17 cellular contexts compared by ENCODE assay signal in the genomic region with DNA sequence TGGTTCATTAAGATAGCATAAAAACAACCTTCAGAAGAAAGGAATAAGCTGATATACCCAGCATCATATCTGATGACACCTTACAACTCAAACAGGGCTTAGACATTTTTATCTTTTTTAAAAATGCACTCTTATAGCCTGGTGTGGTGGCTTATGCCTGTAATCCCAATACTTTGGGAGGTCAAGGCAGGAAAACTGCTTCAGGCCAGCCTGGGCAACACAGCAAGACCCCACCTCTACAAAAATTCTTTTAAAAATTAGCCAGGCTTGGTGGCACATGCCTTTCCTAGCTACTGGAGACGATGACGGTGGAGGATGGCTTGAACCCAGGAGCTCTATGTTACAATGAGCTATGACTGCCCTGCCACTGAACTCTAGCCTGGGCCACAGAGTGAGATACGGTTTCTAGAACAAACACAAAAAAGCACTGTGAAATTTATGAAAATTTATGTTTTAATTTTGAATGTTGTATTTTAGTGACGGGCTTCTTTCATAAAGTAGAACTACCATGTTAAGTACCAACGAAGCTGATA. TPM values are rescaled to one million over a fixed set of nuclear protein-coding genes. Genes with fewer than 3 reads are reported as not detected.
DNase-seq lines count a peak whose midpoint lies in the region; ATAC-seq and TF ChIP-seq lines count a peak whose summit lies in the region.
"Had no signal": no experiment of that assay in that cellular context is flagged by ENCODE, and none has a peak within 500 bp of the region (broad histone marks: within the 10 kb centered on the region; RNA-seq: fewer than 3 reads in every experiment).

No MANE protein-coding gene starts in this region.

- WGBS in suprapubic skin: 71% methylated on average over 5 of the region's 5 CpGs
- WGBS in thyroid gland, 2 donors: 91 to 93% methylated on average over 5 of the region's 5 CpGs
- 84 to 89% methylated on average over 5 of the region's 5 CpGs for WGBS in esophagus squamous epithelium, 2 donors

- TF ChIP-seq CTCF in WTC11 (IDR thresholded peaks at IDR 0.05): no peak
- no peak for TF ChIP-seq CTCF in mesothelial cell of epicardium (IDR thresholded peaks at IDR 0.05; ENCODE audit: unreplicated experiment)
- no peak for TF ChIP-seq CTCF in suprapubic skin (IDR thresholded peaks at IDR 0.05)
- no peak for TF ChIP-seq CTCF in thyroid gland (IDR thresholded peaks at IDR 0.05)
- TF ChIP-seq CTCF in colonic mucosa (IDR thresholded peaks at IDR 0.05): no peak
- no peak for TF ChIP-seq CTCF in esophagus squamous epithelium (IDR thresholded peaks at IDR 0.05)

- CTCF ChIA-PET in WTC11 (lab: Charles Lee): interaction anchor here (2.0 kb wide), 1 partner anchor 20 kb away, joined by 8 read pairs; no protein-coding TSS in a partner anchor

- POLR2A ChIA-PET in WTC11 (lab: Charles Lee): no interaction called here

- H3K9me3 Mint-ChIP-seq in activated naive CD8-positive, alpha-beta T cell (ENCODE audit: low read depth): no peaks in the 10 kb centered on the region
- H3K9me3 Mint-ChIP-seq in activated naive CD8-positive, alpha-beta T cell treated with anti-CD3 and anti-CD28 coated beads for 36 hours: no peaks in the 10 kb centered on the region
- no peaks in the 10 kb centered on the region for H3K9me3 Mint-ChIP-seq in WTC11
- H3K9me3 Mint-ChIP-seq in mesothelial cell of epicardium: no peaks in the 10 kb centered on the region
- H3K9me3 Mint-ChIP-seq: stimulated activated memory B cell treated with anti-CD40 and anti-IgM and Interleukin-4, amounts not matched to agents 10 μg/mL and 1 μg/mL and 100 μg/mL, for 72 hours had no signal

- H3K9ac ChIP-seq in colonic mucosa (ENCODE audit: low read depth in 2 of 2, low read length in 2 of 2): no peak overlapping the region
- H3K9ac ChIP-seq: KMS-11 had no signal

- H3K36me3 Mint-ChIP-seq in activated naive CD8-positive, alpha-beta T cell: peaks cover 8% of the 10 kb centered on the region
- peaks cover 57% of the 10 kb centered on the region for H3K36me3 Mint-ChIP-seq in activated naive CD8-positive, alpha-beta T cell treated with anti-CD3 and anti-CD28 coated beads for 36 hours
- H3K36me3 Mint-ChIP-seq in WTC11 (peaks cover 8% of the 10 kb centered on the region), mesothelial cell of epicardium (peaks cover 3% of the 10 kb centered on the region)

- H3K27me3 ChIP-seq in suprapubic skin (no peaks in the 10 kb centered on the region), thyroid gland (no peaks in the 10 kb centered on the region), colonic mucosa (no peaks in the 10 kb centered on the region), esophagus squamous epithelium (no peaks in the 10 kb centered on the region)
- H3K27me3 ChIP-seq: adrenal gland, foreskin keratinocyte had no signal

- TF ChIP-seq EP300 in suprapubic skin (IDR thresholded peaks at IDR 0.05): no peak

- no peak for DNase-seq in activated naive CD8-positive, alpha-beta T cell treated with anti-CD3 and anti-CD28 coated beads for 36 hours
- DNase-seq in WTC11 (ENCODE audit: low spot score): no peak
- DNase-seq in mesothelial cell of epicardium (ENCODE audit: low spot score in 2 of 2, unreplicated experiment in 2 of 2): no peak
- DNase-seq in suprapubic skin (ENCODE audit: low spot score in 2 of 2): no peak
- DNase-seq in thyroid gland: no peak
- DNase-seq in colonic mucosa: no peak
- no peak for DNase-seq in esophagus squamous epithelium (lab: John Stamatoyannopoulos, UW)
- DNase-seq: activated CD8-positive, alpha-beta memory T cell treated with anti-CD3 and anti-CD28 coated beads, Interleukin-2, amount 50 U/mL, for 48 hours; adrenal gland; foreskin keratinocyte; NCI-H1105 treated with DMSO at 0.1 percent for 48 hours; NCI-H2171 treated with DMSO at 0.1 percent for 48 hours; RPMI8226 had no signal

- H3K27ac ChIP-seq in suprapubic skin (peak overlapping the region; percentile 32), thyroid gland (no peak overlapping the region), colonic mucosa (no peak overlapping the region), esophagus squamous epithelium (peak overlapping the region in 2 of 4 donors; percentile 11 to 23)
- H3K27ac ChIP-seq: foreskin keratinocyte, KMS-11 had no signal

- H3K4me1 Mint-ChIP-seq in activated naive CD8-positive, alpha-beta T cell (ENCODE audit: low read depth): peaks cover 89% of the 10 kb centered on the region
- peaks cover 69% of the 10 kb centered on the region for H3K4me1 Mint-ChIP-seq in activated naive CD8-positive, alpha-beta T cell treated with anti-CD3 and anti-CD28 coated beads for 36 hours
- H3K4me1 Mint-ChIP-seq in WTC11: peaks cover 62% of the 10 kb centered on the region
- peaks cover 66% of the 10 kb centered on the region for H3K4me1 Mint-ChIP-seq in mesothelial cell of epicardium

- H3K9me3 ChIP-seq in suprapubic skin (no peaks in the 10 kb centered on the region), thyroid gland (no peaks in the 10 kb centered on the region), colonic mucosa (no peaks in the 10 kb centered on the region), esophagus squamous epithelium (no peaks in the 10 kb centered on the region)
- H3K9me3 ChIP-seq: adrenal gland had no signal

- H3K4me1 ChIP-seq in suprapubic skin (peaks cover 97% of the 10 kb centered on the region), thyroid gland (peaks cover 49 to 84% of the 10 kb centered on the region in 2 donors), colonic mucosa (peaks cover 19% of the 10 kb centered on the region), esophagus squamous epithelium (peaks cover 24 to 100% (median 68%) of the 10 kb centered on the region in 3 donors)

- peak overlapping the region; percentile 59 for H3K27ac Mint-ChIP-seq in activated naive CD8-positive, alpha-beta T cell
- H3K27ac Mint-ChIP-seq in activated naive CD8-positive, alpha-beta T cell treated with anti-CD3 and anti-CD28 coated beads for 36 hours: no peak overlapping the region
- peak overlapping the region; percentile 30 for H3K27ac Mint-ChIP-seq in WTC11
- H3K27ac Mint-ChIP-seq in mesothelial cell of epicardium: peak overlapping the region; percentile 64

- H3K4me3 Mint-ChIP-seq in activated naive CD8-positive, alpha-beta T cell: no peak overlapping the region
- H3K4me3 Mint-ChIP-seq in activated naive CD8-positive, alpha-beta T cell treated with anti-CD3 and anti-CD28 coated beads for 36 hours: no peak overlapping the region
- H3K4me3 Mint-ChIP-seq in WTC11 (no peak overlapping the region), mesothelial cell of epicardium (no peak overlapping the region)
- H3K4me3 Mint-ChIP-seq: stimulated activated memory B cell treated with anti-CD40 and anti-IgM and Interleukin-4, amounts not matched to agents 10 μg/mL and 1 μg/mL and 100 μg/mL, for 72 hours had no signal

- H3K27me3 Mint-ChIP-seq in activated naive CD8-positive, alpha-beta T cell: no peaks in the 10 kb centered on the region
- no peaks in the 10 kb centered on the region for H3K27me3 Mint-ChIP-seq in activated naive CD8-positive, alpha-beta T cell treated with anti-CD3 and anti-CD28 coated beads for 36 hours
- H3K27me3 Mint-ChIP-seq in WTC11 (ENCODE audit: low read depth): no peaks in the 10 kb centered on the region
- no peaks in the 10 kb centered on the region for H3K27me3 Mint-ChIP-seq in mesothelial cell of epicardium (ENCODE audit: low read depth)
- H3K27me3 Mint-ChIP-seq: stimulated activated memory B cell treated with anti-CD40 and anti-IgM and Interleukin-4, amounts not matched to agents 10 μg/mL and 1 μg/mL and 100 μg/mL, for 72 hours had no signal

- intact Hi-C loops in thyroid gland (cut with DNase I) (no loop called here), colonic mucosa (cut with DNase I) (no loop called here), esophagus squamous epithelium (cut with DNase I) (no loop called here)

- no peak for TF ChIP-seq POLR2A in suprapubic skin (IDR thresholded peaks at IDR 0.05)
- no peak for TF ChIP-seq POLR2A in thyroid gland (IDR thresholded peaks at IDR 0.05)
- TF ChIP-seq POLR2A in esophagus squamous epithelium (IDR thresholded peaks at IDR 0.05): no peak

- no peak overlapping the region for H3K4me3 ChIP-seq in suprapubic skin
- H3K4me3 ChIP-seq in thyroid gland (replicated peaks in 1 of 3): no peak overlapping the region
- H3K4me3 ChIP-seq in colonic mucosa: no peak overlapping the region
- H3K4me3 ChIP-seq in esophagus squamous epithelium: no peak overlapping the region
- H3K4me3 ChIP-seq: adrenal gland, skin epidermis had no signal

- no peaks in the 10 kb centered on the region for H3K36me3 ChIP-seq in suprapubic skin
- H3K36me3 ChIP-seq in thyroid gland: no peaks in the 10 kb centered on the region
- H3K36me3 ChIP-seq in colonic mucosa: no peaks in the 10 kb centered on the region
- peaks cover 0 to 6% (median 0%) of the 10 kb centered on the region in 3 donors for H3K36me3 ChIP-seq in esophagus squamous epithelium
- H3K36me3 ChIP-seq: adrenal gland had no signal

- no peak for ATAC-seq in WTC11
- ATAC-seq: foreskin keratinocyte; stimulated activated memory B cell treated with anti-CD40 and anti-IgM and Interleukin-4, amounts not matched to agents 10 μg/mL and 1 μg/mL and 100 μg/mL, for 72 hours had no signal

TF ChIP-seq in WTC11, 78 proteins besides CTCF, POLR2A, EP300 and RAD21:
- TF ChIP-seq ZNF121 (CRISPR knock-in tag; IDR thresholded peaks at IDR 0.05): peak; percentile 93
- TF ChIP-seq, protein P1, sequence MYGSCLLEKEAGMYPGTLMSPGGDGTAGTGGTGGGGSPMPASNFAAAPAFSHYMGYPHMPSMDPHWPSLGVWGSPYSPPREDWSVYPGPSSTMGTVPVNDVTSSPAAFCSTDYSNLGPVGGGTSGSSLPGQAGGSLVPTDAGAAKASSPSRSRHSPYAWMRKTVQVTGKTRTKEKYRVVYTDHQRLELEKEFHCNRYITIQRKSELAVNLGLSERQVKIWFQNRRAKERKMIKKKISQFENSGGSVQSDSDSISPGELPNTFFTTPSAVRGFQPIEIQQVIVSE (CRISPR knock-in tag; IDR thresholded peaks at IDR 0.05; ENCODE audit: borderline replicate concordance): no peak

RNA-seq across cellular contexts. Expression of a gene that starts 12.3 kb away (rescaled TPM):
- total RNA-seq in activated naive CD8-positive, alpha-beta T cell treated with anti-CD3 and anti-CD28 coated beads for 36 hours: 10 to 100 TPM; 58.0 to 62.4 TPM
- total RNA-seq in WTC11 (2021) (51.4 to 52.3 TPM (median 51.8 TPM) in 3 replicates), mesothelial cell of epicardium (102 to 109 TPM (median 109 TPM) in 3 replicates), suprapubic skin (100 to 1,000 TPM in 2 of 4 donors, 10 to 100 TPM in 2; 93.9 to 208 (median 118) TPM), thyroid gland (100 to 1,000 TPM; 111 to 181 (median 160) TPM), colonic mucosa (100 to 1,000 TPM in 1 of 2 donors, 10 to 100 TPM in 1; 78.6 to 116 TPM), esophagus squamous epithelium (10 to 100 TPM; 37.2 to 80.5 (median 54.4) TPM)
